8 cellular contexts compared by ENCODE assay signal in genomic region chr1:43976045-43976444, GRCh38. TPM values are rescaled to one million over a fixed set of nuclear protein-coding genes. Genes with fewer than 3 reads are reported as not detected.
DNase-seq lines count a peak whose midpoint lies in the region; ATAC-seq and TF ChIP-seq lines count a peak whose summit lies in the region.

No MANE protein-coding gene starts in this region.

- H3K4me1 ChIP-seq in CD8-positive, alpha-beta memory T cell (ENCODE audit: insufficient read depth, low read length), result peaks cover 44% of the 10 kb centered on the region
- peaks cover 22% of the 10 kb centered on the region for H3K4me1 ChIP-seq in NT2/D1 (ENCODE audit: insufficient read depth, insufficient read length)
- peaks cover 6% of the 10 kb centered on the region for H3K4me1 ChIP-seq in endocrine pancreas (ENCODE audit: control insufficient read depth, insufficient read depth, low read length)

- no peaks in the 10 kb centered on the region for H3K27me3 ChIP-seq in CD8-positive, alpha-beta memory T cell (ENCODE audit: insufficient read depth, low read length, poor library complexity, severe bottlenecking)
- H3K27me3 ChIP-seq in NT2/D1 (ENCODE audit: insufficient read depth, insufficient read length) (no peaks in the 10 kb centered on the region), endocrine pancreas (ENCODE audit: control insufficient read depth, insufficient read depth, low read length) (no peaks in the 10 kb centered on the region)

- H3K36me3 Mint-ChIP-seq in CD8-positive, alpha-beta memory T cell, result peaks cover 3 to 52% (median 9%) of the 10 kb centered on the region in 3 donors
- peaks cover 19% of the 10 kb centered on the region for H3K36me3 Mint-ChIP-seq in osteocyte (ENCODE audit: unreplicated experiment)

- POLR2A ChIA-PET in CD8-positive, alpha-beta memory T cell (lab: Charles Lee), result interaction anchor here (1.0 to 1.6 kb wide), 2 partner anchors 13 to 30 kb away, joined by 9 to 10 read pairs; partner anchors contain the start of gene IPO13

- no peaks in the 10 kb centered on the region for H3K9me3 Mint-ChIP-seq in CD8-positive, alpha-beta memory T cell
- H3K9me3 Mint-ChIP-seq in osteocyte (ENCODE audit: unreplicated experiment), result no peaks in the 10 kb centered on the region

- H3K4me3 Mint-ChIP-seq in CD8-positive, alpha-beta memory T cell, result peak overlapping the region; percentile 86 to 98 (median 94)
- H3K4me3 Mint-ChIP-seq in osteocyte (ENCODE audit: unreplicated experiment), result peak overlapping the region; percentile 91

- DNase-seq in CD8-positive, alpha-beta memory T cell, result no peak
- no peak for DNase-seq in NT2/D1 (ENCODE audit: low read depth, low spot score)
- DNase-seq in osteocyte (ENCODE audit: extremely low spot score, unreplicated experiment), result no peak
- DNase-seq in NCI-H1105 (lab: John Stamatoyannopoulos, UW), result no peak
- no peak for DNase-seq in HT-29 (ENCODE audit: low spot score)
- no peak for DNase-seq in head of caudate nucleus

- peak overlapping the region; percentile 68 to 96 (median 90) for H3K27ac Mint-ChIP-seq in CD8-positive, alpha-beta memory T cell
- peak overlapping the region; percentile 77 for H3K27ac Mint-ChIP-seq in osteocyte (ENCODE audit: unreplicated experiment)

- ATAC-seq in HG02870 (IDR thresholded peaks at IDR 0.05; ENCODE audit: unreplicated experiment), result no peak

- CTCF ChIA-PET in CD8-positive, alpha-beta memory T cell (lab: Charles Lee), result interaction anchor here (2.5 kb wide), 1 partner anchor 29 kb away, joined by 12 read pairs; the partner anchor contains the start of gene IPO13

- H3K9ac ChIP-seq in NT2/D1 (ENCODE audit: insufficient read length, low read depth) (peak overlapping the region; percentile 98), endocrine pancreas (ENCODE audit: control insufficient read depth, insufficient read depth, low read length) (peak overlapping the region; percentile 94)

- no peaks in the 10 kb centered on the region for H3K9me3 ChIP-seq in CD8-positive, alpha-beta memory T cell (ENCODE audit: low read length)
- H3K9me3 ChIP-seq in NT2/D1 (ENCODE audit: insufficient read depth, low read length), result no peaks in the 10 kb centered on the region
- H3K9me3 ChIP-seq in endocrine pancreas (ENCODE audit: control insufficient read depth, low read length), result no peaks in the 10 kb centered on the region

- intact Hi-C loops in head of caudate nucleus (cut with DNase I), result no loop called here

- H3K27ac ChIP-seq in CD8-positive, alpha-beta memory T cell (ENCODE audit: low read depth, low read length), result peak overlapping the region; percentile 79

- peaks cover 0 to 10% of the 10 kb centered on the region in 2 donors for H3K27me3 Mint-ChIP-seq in CD8-positive, alpha-beta memory T cell
- H3K27me3 Mint-ChIP-seq in osteocyte (ENCODE audit: unreplicated experiment), result no peaks in the 10 kb centered on the region

- peaks cover 51 to 64% (median 63%) of the 10 kb centered on the region in 3 donors for H3K4me1 Mint-ChIP-seq in CD8-positive, alpha-beta memory T cell
- peaks cover 52% of the 10 kb centered on the region for H3K4me1 Mint-ChIP-seq in osteocyte (ENCODE audit: unreplicated experiment)

- peak overlapping the region; percentile 85 for H3K4me3 ChIP-seq in CD8-positive, alpha-beta memory T cell (ENCODE audit: low read length)
- H3K4me3 ChIP-seq in NT2/D1 (ENCODE audit: insufficient read length, low read depth) (peak overlapping the region; percentile 94), endocrine pancreas (ENCODE audit: control insufficient read depth, insufficient read depth, low read length) (peak overlapping the region; percentile 50)

- peaks cover 21% of the 10 kb centered on the region for H3K36me3 ChIP-seq in CD8-positive, alpha-beta memory T cell (ENCODE audit: insufficient read depth, low read length)
- peaks cover 62% of the 10 kb centered on the region for H3K36me3 ChIP-seq in NT2/D1 (ENCODE audit: insufficient read depth, insufficient read length, low read length)
- H3K36me3 ChIP-seq in endocrine pancreas (ENCODE audit: control insufficient read depth, insufficient read depth, low read length), result no peaks in the 10 kb centered on the region

- no peak for TF ChIP-seq CTCF in osteocyte (IDR thresholded peaks at IDR 0.05)

RNA-seq across cellular contexts. Expression of gene ATP6V0B, which starts 1.3 kb away (rescaled TPM):
- total RNA-seq in CD8-positive, alpha-beta memory T cell, result 100 to 1,000 TPM; 184 to 205 TPM
- 190 TPM for polyA plus RNA-seq in CD8-positive, alpha-beta memory T cell
- total RNA-seq in osteocyte, result 128 and 130 TPM in 2 replicates
- 254 and 277 TPM in 2 replicates for total RNA-seq in HT-29 (2014; rRNA removed; shearing (Covaris generic))

RNA-seq across cellular contexts. Expression of gene B4GALT2, which starts 3.0 kb away (rescaled TPM):
- 10 to 100 TPM; 39.7 to 41.7 TPM for total RNA-seq in CD8-positive, alpha-beta memory T cell
- polyA plus RNA-seq in CD8-positive, alpha-beta memory T cell, result 1.9 TPM
- total RNA-seq in osteocyte, result 62.8 and 65.5 TPM in 2 replicates
- 153 and 159 TPM in 2 replicates for total RNA-seq in HT-29 (2014; rRNA removed; shearing (Covaris generic))

RNA-seq across cellular contexts. Expression of gene DPH2, which starts 6.2 kb away (rescaled TPM):
- 10 to 100 TPM; 85.8 to 94.7 TPM for total RNA-seq in CD8-positive, alpha-beta memory T cell
- 32.9 TPM for polyA plus RNA-seq in CD8-positive, alpha-beta memory T cell
- 21.7 and 22.4 TPM in 2 replicates for total RNA-seq in osteocyte
- 118 and 120 TPM in 2 replicates for total RNA-seq in HT-29 (2014; rRNA removed; shearing (Covaris generic))

RNA-seq across cellular contexts. Expression of gene CCDC24, which starts 15.4 kb away (rescaled TPM):
- 1 to 10 TPM; 2.7 to 3.4 TPM for total RNA-seq in CD8-positive, alpha-beta memory T cell
- polyA plus RNA-seq in CD8-positive, alpha-beta memory T cell, result 0.43 TPM
- 5.1 and 5.3 TPM in 2 replicates for total RNA-seq in osteocyte
- 8.8 and 9.2 TPM in 2 replicates for total RNA-seq in HT-29 (2014; rRNA removed; shearing (Covaris generic))

RNA-seq across cellular contexts. Expression of gene IPO13, which starts 29.3 kb away (rescaled TPM):
- 10 to 100 TPM; 28.9 to 32.1 TPM for total RNA-seq in CD8-positive, alpha-beta memory T cell
- polyA plus RNA-seq in CD8-positive, alpha-beta memory T cell, result 16.0 TPM
- total RNA-seq in osteocyte, result 37.6 and 40.8 TPM in 2 replicates
- total RNA-seq in HT-29 (2014; rRNA removed; shearing (Covaris generic)), result 19.1 and 24.6 TPM in 2 replicates
